ENCODE assay signal across 10 cellular contexts in the genomic region with DNA sequence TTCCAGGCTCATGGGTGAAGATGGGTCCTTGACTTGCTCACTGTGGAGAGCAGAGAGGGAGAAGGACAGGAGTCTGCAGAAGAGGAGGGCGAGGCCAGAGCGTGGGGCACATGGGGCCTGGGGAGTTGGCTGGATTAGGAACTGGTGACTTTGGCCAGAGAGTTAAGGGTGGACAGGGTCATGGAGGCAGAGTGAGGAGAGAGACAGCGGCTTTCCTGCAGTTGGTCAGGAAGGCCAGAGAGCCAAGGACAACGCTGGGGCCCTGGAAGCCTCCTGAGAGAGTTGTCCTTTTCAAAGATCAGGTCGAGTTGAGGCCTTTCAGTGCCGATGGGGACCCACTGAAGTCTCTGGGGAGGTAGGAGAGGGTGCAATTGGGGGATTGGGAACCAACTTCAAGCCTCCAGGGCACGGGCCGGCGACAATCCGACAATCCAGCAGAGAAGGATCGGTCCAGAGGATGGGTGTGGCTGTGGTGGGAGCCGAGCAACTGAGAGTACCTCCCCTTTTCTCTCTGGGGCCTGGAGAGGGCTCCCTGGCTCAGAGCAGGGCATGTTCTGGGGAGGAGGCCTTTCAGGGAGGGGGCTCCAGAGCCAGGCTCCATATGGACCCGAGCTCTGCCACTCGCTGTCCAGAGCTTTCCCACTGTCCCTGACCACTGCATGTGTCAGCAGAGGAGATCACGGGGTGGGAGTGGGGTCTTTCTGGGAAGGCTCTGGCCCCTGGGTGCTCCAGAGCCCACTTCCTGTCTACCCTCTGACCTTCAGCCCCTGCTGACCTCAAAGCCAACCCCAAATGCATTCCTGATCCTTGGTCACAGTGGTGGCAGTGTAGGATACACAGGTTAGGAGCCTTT. TPM values are rescaled to one million over a fixed set of nuclear protein-coding genes. Genes with fewer than 3 reads are reported as not detected.
A peak's percentile ranks its signal among the peaks of the same experiment; 100 is the strongest.
DNase-seq lines count a peak whose midpoint lies in the region; ATAC-seq, FAIRE-seq and TF ChIP-seq lines count a peak whose summit lies in the region.
"Had no signal": no experiment of that assay in that cellular context is flagged by ENCODE, and none has a peak within 500 bp of the region (broad histone marks: within the 10 kb centered on the region; RNA-seq: fewer than 3 reads in every experiment).

No MANE protein-coding gene starts in this region.

- TF ChIP-seq EP300 in HepG2 (IDR thresholded peaks at IDR 0.05; ENCODE audit: low read depth in 2 of 2, low read length in 2 of 2) (no peak), HepG2 (CRISPR knock-in tag; IDR thresholded peaks at IDR 0.05; ENCODE audit: borderline replicate concordance) (no peak; the same call in 1 of the 2 replicates)

- H3K27ac ChIP-seq in HUES6 (ENCODE audit: low read depth, low read length) (peak overlapping the region; percentile 78; the same call in 1 of the 2 replicates), angular gyrus (ENCODE audit: low read depth, low read length) (peak overlapping the region; percentile 90), HepG2 (ENCODE audit: extremely low read length, insufficient read depth, low read length) (peak overlapping the region; percentile 70), subcutaneous abdominal adipose tissue (ENCODE audit: low read depth, low read length) (peak overlapping the region; percentile 83)

- no peak for FAIRE-seq in HepG2 (lab: Jason Lieb, UNC)
- no peak for FAIRE-seq in RCC 7860 (lab: Jason Lieb, UNC)
- FAIRE-seq: TTC549 had no signal

- H3K9ac ChIP-seq in HUES6 (ENCODE audit: low read length), result peak overlapping the region; percentile 62
- H3K9ac ChIP-seq in HepG2 (ENCODE audit: insufficient read depth, low read depth, low read length), result peak overlapping the region; percentile 45; the same call in 1 of the 2 replicates
- peak overlapping the region in 3 of 5 donors; percentile 7 to 35 (median 9) for H3K9ac ChIP-seq in subcutaneous abdominal adipose tissue (ENCODE audit: low read length in 5 of 5)

- no peaks in the 10 kb centered on the region for H4K20me1 ChIP-seq in HepG2 (ENCODE audit: insufficient read depth, low read length)

- 52% methylated on average over 8 of the region's 15 CpGs for WGBS in HepG2 (ENCODE audit: low lambda C conversion rate)

- BruUV-seq in HepG2 (replicated peaks; lab: Mats Ljungman, UMichigan), result no TSS peak

- H3K36me3 ChIP-seq in HUES6 (ENCODE audit: control insufficient read depth, insufficient read depth, low read length) (peaks cover 74% of the 10 kb centered on the region), HepG2 (replicated peaks in 1 of 2; ENCODE audit: control insufficient read depth in 1 of 2, insufficient read depth in 2 of 2, low read length in 2 of 2) (peaks cover 27 to 42% of the 10 kb centered on the region in 2 experiments), subcutaneous abdominal adipose tissue (ENCODE audit: control insufficient read depth in 5 of 5, insufficient read depth in 5 of 5, low read length in 5 of 5) (peaks cover 0 to 46% (median 26%) of the 10 kb centered on the region in 5 donors)

- POLR2A ChIA-PET in HepG2 (lab: Yijun Ruan, JAX), result interaction anchor here (0.9 to 2.8 kb wide), 5 partner anchors 9 to 37 kb away, joined by 3 to 14 read pairs (median 6); a partner anchor contains a TSS

- TF ChIP-seq CTCF in HepG2 (CRISPR knock-in tag; IDR thresholded peaks at IDR 0.05), result peak; percentile 27; the same call in 1 of the 2 replicates

- no peak for TF ChIP-seq RAD21 in HepG2 (CRISPR knock-in tag; IDR thresholded peaks at IDR 0.05)

- H3K4me3 ChIP-seq in HUES6 (ENCODE audit: low read depth, low read length) (peak overlapping the region; percentile 22; the same call in 1 of the 2 replicates), HepG2 (replicated peaks in 1 of 3; ENCODE audit: insufficient read depth in 1 of 3, low read depth in 2 of 3, low read length in 3 of 3) (no peak overlapping the region; a peak in 1 of 6 replicates), subcutaneous abdominal adipose tissue (ENCODE audit: low read depth in 1 of 5, low read length in 5 of 5) (peak overlapping the region in 2 of 5 donors; percentile 2 to 34)

- H3K4me2 ChIP-seq in HepG2 (ENCODE audit: low read depth, low read length), result peak overlapping the region; percentile 37; the same call in 1 of the 2 replicates

- intact Hi-C loops in HepG2 (cut with micrococcal nuclease; ENCODE audit: unreplicated experiment), result no loop called here

- no peaks in the 10 kb centered on the region for H3K9me3 ChIP-seq in HUES6 (ENCODE audit: control insufficient read depth, insufficient read depth, low read depth, low read length)
- no peaks in the 10 kb centered on the region for H3K9me3 ChIP-seq in HepG2 (ENCODE audit: low read length)
- H3K9me3 ChIP-seq in subcutaneous abdominal adipose tissue (ENCODE audit: control insufficient read depth in 5 of 5, low read length in 5 of 5), result no peaks in the 10 kb centered on the region

- H2AFZ ChIP-seq in HepG2 (ENCODE audit: low read length), result no peak overlapping the region

- in situ Hi-C loops in HepG2 (cut with HindIII; ENCODE audit: extremely low pct_ligation_motif_present, low pct_unique_long_range_greater_than_20kb), result no loop called here

- H3K79me2 ChIP-seq in HepG2 (ENCODE audit: insufficient read depth, low read length), result peaks cover 9% of the 10 kb centered on the region

- CTCF ChIA-PET in HepG2 (lab: Yijun Ruan, JAX; ENCODE audit: low intra/inter-chr PET ratio, low total read pairs), result no interaction called here

- DNase-seq in HepG2 (ENCODE audit: low spot score) (no peak), NCI-H2171 (lab: John Stamatoyannopoulos, UW) (no peak), RCC 7860 (ENCODE audit: low spot score) (no peak), activated gamma-delta T cell treated with Interleukin-2 at 50 U/mL for 16 hours (no peak)
- DNase-seq: NCI-H1694 had no signal

- no peak for TF ChIP-seq POLR2A in HepG2 (IDR thresholded peaks at IDR 0.05; ENCODE audit: insufficient read depth in 1 of 2, low read depth in 2 of 2, low read length in 2 of 2)

- H3K4me1 ChIP-seq in HUES6 (ENCODE audit: control insufficient read depth, insufficient read depth, low read length), result peaks cover 32% of the 10 kb centered on the region
- H3K4me1 ChIP-seq in HepG2 (ENCODE audit: insufficient read depth, low read length), result peaks cover 77% of the 10 kb centered on the region
- peaks cover 23 to 87% (median 77%) of the 10 kb centered on the region in 5 donors for H3K4me1 ChIP-seq in subcutaneous abdominal adipose tissue (ENCODE audit: control insufficient read depth in 5 of 5, insufficient read depth in 5 of 5, low read length in 5 of 5)

- H3K27me3 ChIP-seq in HUES6 (ENCODE audit: control insufficient read depth, insufficient read depth, low read length), result no peaks in the 10 kb centered on the region
- H3K27me3 ChIP-seq in HepG2 (ENCODE audit: control insufficient read depth in 1 of 2, insufficient read depth in 2 of 2, low read length in 2 of 2), result no peaks in the 10 kb centered on the region
- no peaks in the 10 kb centered on the region for H3K27me3 ChIP-seq in subcutaneous abdominal adipose tissue (ENCODE audit: control insufficient read depth in 5 of 5, insufficient read depth in 4 of 5, low read length in 5 of 5)

- ATAC-seq in HepG2 (peak; percentile 60), HG03378 (IDR thresholded peaks at IDR 0.05; ENCODE audit: unreplicated experiment) (no peak)

RNA-seq across cellular contexts. Expression of a gene that starts 7.5 kb away (rescaled TPM):
- total RNA-seq in HepG2 (2016; rRNA removed; fragmentation: Illumina TruSeq; extraction: Trizol), result 10.6 and 12.3 TPM in 2 replicates
- total RNA-seq in HepG2 (2016; cell fraction: cytosol; rRNA removed; fragmentation: Illumina TruSeq; extraction: Trizol; ENCODE audit: low read depth), result 3.5 and 4.7 TPM in 2 replicates
- 10.3 and 13.2 TPM in 2 replicates for total RNA-seq in HepG2 (2016; cell fraction: insoluble cytoplasmic fraction; rRNA removed; fragmentation: Illumina TruSeq; extraction: Trizol)
- total RNA-seq in HepG2 (2016; cell fraction: membrane; rRNA removed; fragmentation: Illumina TruSeq; extraction: Trizol), result 4.2 and 5.2 TPM in 2 replicates
- total RNA-seq in HepG2 (2016; cell fraction: nucleus; rRNA removed; fragmentation: Illumina TruSeq; extraction: Trizol), result 5.8 and 8.2 TPM in 2 replicates
- 19.6 and 25.3 TPM in 2 replicates for polyA plus RNA-seq in HepG2 (2011; rRNA removed)
- 12.8 and 20.7 TPM in 2 replicates for polyA plus RNA-seq in HepG2 (2011; cell fraction: cytosol; rRNA removed)
- polyA plus RNA-seq in HepG2 (2011; cell fraction: nucleus; rRNA removed), result 28.7 and 34.3 TPM in 2 replicates
- 9.6 and 13.5 TPM in 2 replicates for polyA plus RNA-seq in HepG2 (2012)
- polyA plus RNA-seq in HepG2 (2016; cell fraction: cytosol; fragmentation: Illumina TruSeq; extraction: Trizol; ENCODE audit: low read depth), result 7.3 and 8.5 TPM in 2 replicates
- 21.0 and 23.6 TPM in 2 replicates for polyA plus RNA-seq in HepG2 (2016; cell fraction: insoluble cytoplasmic fraction; fragmentation: Illumina TruSeq; extraction: Trizol; ENCODE audit: low read depth)
- 8.2 and 8.9 TPM in 2 replicates for polyA plus RNA-seq in HepG2 (2016; cell fraction: membrane; fragmentation: Illumina TruSeq; extraction: Trizol; ENCODE audit: low read depth)
- 16.5 and 23.5 TPM in 2 replicates for polyA plus RNA-seq in HepG2 (2016; cell fraction: nucleus; fragmentation: Illumina TruSeq; extraction: Trizol; ENCODE audit: insufficient read depth, low read depth)
- 0.89 and 32.1 TPM in 2 replicates for polyA minus RNA-seq in HepG2 (2011; rRNA and poly(A)+ RNA removed; ENCODE audit: low replicate concordance)
- 12.7 and 13.2 TPM in 2 replicates for polyA minus RNA-seq in HepG2 (2011; cell fraction: cytosol; rRNA and poly(A)+ RNA removed)
- polyA minus RNA-seq in HepG2 (2011; cell fraction: nucleus; rRNA and poly(A)+ RNA removed), result 10.7 and 15.2 TPM in 2 replicates

RNA-seq across cellular contexts. Expression of a gene that starts 31.3 kb away (rescaled TPM):
- 10.0 and 16.1 TPM in 2 replicates for total RNA-seq in HepG2 (2016; rRNA removed; fragmentation: Illumina TruSeq; extraction: Trizol)
- 3.1 and 3.7 TPM in 2 replicates for total RNA-seq in HepG2 (2016; cell fraction: cytosol; rRNA removed; fragmentation: Illumina TruSeq; extraction: Trizol; ENCODE audit: low read depth)
- total RNA-seq in HepG2 (2016; cell fraction: insoluble cytoplasmic fraction; rRNA removed; fragmentation: Illumina TruSeq; extraction: Trizol), result 8.4 and 15.9 TPM in 2 replicates
- 12.4 and 13.1 TPM in 2 replicates for total RNA-seq in HepG2 (2016; cell fraction: membrane; rRNA removed; fragmentation: Illumina TruSeq; extraction: Trizol)
- total RNA-seq in HepG2 (2016; cell fraction: nucleus; rRNA removed; fragmentation: Illumina TruSeq; extraction: Trizol), result 13.9 and 14.0 TPM in 2 replicates
- 40.6 and 44.8 TPM in 2 replicates for polyA plus RNA-seq in HepG2 (2011; rRNA removed)
- polyA plus RNA-seq in HepG2 (2011; cell fraction: cytosol; rRNA removed), result 38.4 and 46.2 TPM in 2 replicates
- polyA plus RNA-seq in HepG2 (2011; cell fraction: nucleus; rRNA removed), result 29.0 and 30.1 TPM in 2 replicates
- polyA plus RNA-seq in HepG2 (2012), result 15.7 and 19.9 TPM in 2 replicates
- 2.4 and 2.7 TPM in 2 replicates for polyA plus RNA-seq in HepG2 (2016; cell fraction: cytosol; fragmentation: Illumina TruSeq; extraction: Trizol; ENCODE audit: low read depth)
- polyA plus RNA-seq in HepG2 (2016; cell fraction: insoluble cytoplasmic fraction; fragmentation: Illumina TruSeq; extraction: Trizol; ENCODE audit: low read depth), result 9.1 and 10.7 TPM in 2 replicates
- polyA plus RNA-seq in HepG2 (2016; cell fraction: membrane; fragmentation: Illumina TruSeq; extraction: Trizol; ENCODE audit: low read depth), result 9.0 and 9.9 TPM in 2 replicates
- 19.9 and 20.5 TPM in 2 replicates for polyA plus RNA-seq in HepG2 (2016; cell fraction: nucleus; fragmentation: Illumina TruSeq; extraction: Trizol; ENCODE audit: insufficient read depth, low read depth)
- 77.3 and 88.9 TPM in 2 replicates for polyA minus RNA-seq in HepG2 (2011; rRNA and poly(A)+ RNA removed; ENCODE audit: low replicate concordance)
- polyA minus RNA-seq in HepG2 (2011; cell fraction: cytosol; rRNA and poly(A)+ RNA removed), result 24.8 and 26.8 TPM in 2 replicates
- 14.4 TPM in 2 replicates for polyA minus RNA-seq in HepG2 (2011; cell fraction: nucleus; rRNA and poly(A)+ RNA removed)

RNA-seq across cellular contexts. Expression of a gene that starts 31.5 kb away (rescaled TPM):
- total RNA-seq in HepG2 (2016; rRNA removed; fragmentation: Illumina TruSeq; extraction: Trizol), result 5.6 and 9.2 TPM in 2 replicates
- total RNA-seq in HepG2 (2016; cell fraction: cytosol; rRNA removed; fragmentation: Illumina TruSeq; extraction: Trizol; ENCODE audit: low read depth), result 2.0 and 2.8 TPM in 2 replicates
- 6.1 and 10.3 TPM in 2 replicates for total RNA-seq in HepG2 (2016; cell fraction: insoluble cytoplasmic fraction; rRNA removed; fragmentation: Illumina TruSeq; extraction: Trizol)
- total RNA-seq in HepG2 (2016; cell fraction: membrane; rRNA removed; fragmentation: Illumina TruSeq; extraction: Trizol), result 3.5 and 4.0 TPM in 2 replicates
- total RNA-seq in HepG2 (2016; cell fraction: nucleus; rRNA removed; fragmentation: Illumina TruSeq; extraction: Trizol), result 13.5 and 14.4 TPM in 2 replicates
- 46.5 and 58.4 TPM in 2 replicates for polyA plus RNA-seq in HepG2 (2011; rRNA removed)
- 22.3 and 28.7 TPM in 2 replicates for polyA plus RNA-seq in HepG2 (2011; cell fraction: cytosol; rRNA removed)
- 274 and 317 TPM in 2 replicates for polyA plus RNA-seq in HepG2 (2011; cell fraction: nucleus; rRNA removed)
- 22.3 and 32.9 TPM in 2 replicates for polyA plus RNA-seq in HepG2 (2012)
- polyA plus RNA-seq in HepG2 (2016; cell fraction: cytosol; fragmentation: Illumina TruSeq; extraction: Trizol; ENCODE audit: low read depth), result 1.4 and 1.9 TPM in 2 replicates
- polyA plus RNA-seq in HepG2 (2016; cell fraction: insoluble cytoplasmic fraction; fragmentation: Illumina TruSeq; extraction: Trizol; ENCODE audit: low read depth), result 4.9 and 6.1 TPM in 2 replicates
- polyA plus RNA-seq in HepG2 (2016; cell fraction: membrane; fragmentation: Illumina TruSeq; extraction: Trizol; ENCODE audit: low read depth), result 1.7 and 2.4 TPM in 2 replicates
- 34.5 and 36.6 TPM in 2 replicates for polyA plus RNA-seq in HepG2 (2016; cell fraction: nucleus; fragmentation: Illumina TruSeq; extraction: Trizol; ENCODE audit: insufficient read depth, low read depth)
- polyA minus RNA-seq in HepG2 (2011; rRNA and poly(A)+ RNA removed; ENCODE audit: low replicate concordance), result 38.2 and 47.2 TPM in 2 replicates
- polyA minus RNA-seq in HepG2 (2011; cell fraction: cytosol; rRNA and poly(A)+ RNA removed), result 9.3 and 15.4 TPM in 2 replicates
- polyA minus RNA-seq in HepG2 (2011; cell fraction: nucleus; rRNA and poly(A)+ RNA removed), result 48.0 and 50.7 TPM in 2 replicates

RNA-seq across cellular contexts. Expression of a gene that starts 34.1 kb away (rescaled TPM):
- 10.3 and 18.7 TPM in 2 replicates for total RNA-seq in HepG2 (2016; rRNA removed; fragmentation: Illumina TruSeq; extraction: Trizol)
- total RNA-seq in HepG2 (2016; cell fraction: cytosol; rRNA removed; fragmentation: Illumina TruSeq; extraction: Trizol; ENCODE audit: low read depth), result 3.1 and 3.7 TPM in 2 replicates
- total RNA-seq in HepG2 (2016; cell fraction: insoluble cytoplasmic fraction; rRNA removed; fragmentation: Illumina TruSeq; extraction: Trizol), result 11.0 and 19.4 TPM in 2 replicates
- total RNA-seq in HepG2 (2016; cell fraction: membrane; rRNA removed; fragmentation: Illumina TruSeq; extraction: Trizol), result 7.5 and 9.2 TPM in 2 replicates
- total RNA-seq in HepG2 (2016; cell fraction: nucleus; rRNA removed; fragmentation: Illumina TruSeq; extraction: Trizol), result 18.0 and 18.2 TPM in 2 replicates
- 15.4 and 19.2 TPM in 2 replicates for polyA plus RNA-seq in HepG2 (2011; rRNA removed)
- polyA plus RNA-seq in HepG2 (2011; cell fraction: cytosol; rRNA removed), result 20.0 and 23.0 TPM in 2 replicates
- 7.1 TPM in 2 replicates for polyA plus RNA-seq in HepG2 (2011; cell fraction: nucleus; rRNA removed)
- polyA plus RNA-seq in HepG2 (2012), result 10.1 and 10.3 TPM in 2 replicates
- 2.6 and 4.0 TPM in 2 replicates for polyA plus RNA-seq in HepG2 (2016; cell fraction: cytosol; fragmentation: Illumina TruSeq; extraction: Trizol; ENCODE audit: low read depth)
- 10.6 and 11.1 TPM in 2 replicates for polyA plus RNA-seq in HepG2 (2016; cell fraction: insoluble cytoplasmic fraction; fragmentation: Illumina TruSeq; extraction: Trizol; ENCODE audit: low read depth)
- 5.2 and 6.9 TPM in 2 replicates for polyA plus RNA-seq in HepG2 (2016; cell fraction: membrane; fragmentation: Illumina TruSeq; extraction: Trizol; ENCODE audit: low read depth)
- 23.1 and 24.2 TPM in 2 replicates for polyA plus RNA-seq in HepG2 (2016; cell fraction: nucleus; fragmentation: Illumina TruSeq; extraction: Trizol; ENCODE audit: insufficient read depth, low read depth)
- polyA minus RNA-seq in HepG2 (2011; rRNA and poly(A)+ RNA removed; ENCODE audit: low replicate concordance), result 61.1 and 98.9 TPM in 2 replicates
- polyA minus RNA-seq in HepG2 (2011; cell fraction: cytosol; rRNA and poly(A)+ RNA removed), result 10.9 and 12.8 TPM in 2 replicates
- 16.7 and 17.8 TPM in 2 replicates for polyA minus RNA-seq in HepG2 (2011; cell fraction: nucleus; rRNA and poly(A)+ RNA removed)

RNA-seq across cellular contexts. Expression of a gene that starts 34.2 kb away (rescaled TPM):
- 38.5 and 54.1 TPM in 2 replicates for total RNA-seq in HepG2 (2016; rRNA removed; fragmentation: Illumina TruSeq; extraction: Trizol)
- 8.2 and 12.6 TPM in 2 replicates for total RNA-seq in HepG2 (2016; cell fraction: cytosol; rRNA removed; fragmentation: Illumina TruSeq; extraction: Trizol; ENCODE audit: low read depth)
- 35.5 and 47.1 TPM in 2 replicates for total RNA-seq in HepG2 (2016; cell fraction: insoluble cytoplasmic fraction; rRNA removed; fragmentation: Illumina TruSeq; extraction: Trizol)
- total RNA-seq in HepG2 (2016; cell fraction: membrane; rRNA removed; fragmentation: Illumina TruSeq; extraction: Trizol), result 10.3 and 12.4 TPM in 2 replicates
- total RNA-seq in HepG2 (2016; cell fraction: nucleus; rRNA removed; fragmentation: Illumina TruSeq; extraction: Trizol), result 52.4 and 56.0 TPM in 2 replicates
- 28.0 and 31.5 TPM in 2 replicates for polyA plus RNA-seq in HepG2 (2011; rRNA removed)
- polyA plus RNA-seq in HepG2 (2011; cell fraction: cytosol; rRNA removed), result 30.7 and 31.2 TPM in 2 replicates
- polyA plus RNA-seq in HepG2 (2011; cell fraction: nucleus; rRNA removed), result 80.5 and 92.3 TPM in 2 replicates
- polyA plus RNA-seq in HepG2 (2012), result 31.1 and 32.6 TPM in 2 replicates
- 1.6 and 2.1 TPM in 2 replicates for polyA plus RNA-seq in HepG2 (2016; cell fraction: cytosol; fragmentation: Illumina TruSeq; extraction: Trizol; ENCODE audit: low read depth)
- 27.2 and 38.0 TPM in 2 replicates for polyA plus RNA-seq in HepG2 (2016; cell fraction: insoluble cytoplasmic fraction; fragmentation: Illumina TruSeq; extraction: Trizol; ENCODE audit: low read depth)
- 3.8 and 4.7 TPM in 2 replicates for polyA plus RNA-seq in HepG2 (2016; cell fraction: membrane; fragmentation: Illumina TruSeq; extraction: Trizol; ENCODE audit: low read depth)
- 55.8 and 60.8 TPM in 2 replicates for polyA plus RNA-seq in HepG2 (2016; cell fraction: nucleus; fragmentation: Illumina TruSeq; extraction: Trizol; ENCODE audit: insufficient read depth, low read depth)
- 177 and 560 TPM in 2 replicates for polyA minus RNA-seq in HepG2 (2011; rRNA and poly(A)+ RNA removed; ENCODE audit: low replicate concordance)
- 51.6 and 71.1 TPM in 2 replicates for polyA minus RNA-seq in HepG2 (2011; cell fraction: cytosol; rRNA and poly(A)+ RNA removed)
- 71.8 and 93.1 TPM in 2 replicates for polyA minus RNA-seq in HepG2 (2011; cell fraction: nucleus; rRNA and poly(A)+ RNA removed)

Comparison
In these comparisons a context has a peak if more than half of its experiments do, and no peak if none do; other contexts are left out.
1. H3K9ac ChIP-seq: peak in every context shown above with its lines; median percentile 62 in HUES6; 45 in HepG2; 9 in subcutaneous abdominal adipose tissue.